24 cellular contexts compared by ENCODE assay signal in the genomic region with DNA sequence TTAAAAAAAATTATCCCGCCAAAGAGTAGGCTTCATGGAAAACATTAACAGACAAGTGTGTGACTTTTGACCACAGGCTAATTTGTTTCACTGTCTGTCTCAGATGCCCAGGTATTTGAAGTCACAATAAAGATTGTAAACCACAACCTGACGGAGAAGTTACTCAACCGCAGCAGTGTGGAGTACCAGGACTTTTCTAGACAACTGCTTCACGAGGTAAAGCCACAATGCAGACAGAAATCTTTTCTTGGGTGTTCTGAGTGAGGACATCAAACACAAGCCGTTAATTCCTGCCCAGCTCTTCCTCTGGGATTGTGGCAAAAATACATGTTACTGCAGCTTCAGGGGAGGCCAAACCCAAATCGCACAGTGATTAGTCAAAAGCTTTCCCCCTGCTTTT. TPM values are rescaled to one million over a fixed set of nuclear protein-coding genes. Genes with fewer than 3 reads are reported as not detected.
DNase-seq lines count a peak whose midpoint lies in the region; ATAC-seq and TF ChIP-seq lines count a peak whose summit lies in the region.
"Had no signal": no experiment of that assay in that cellular context is flagged by ENCODE, and none has a peak within 500 bp of the region (broad histone marks: within the 10 kb centered on the region; RNA-seq: fewer than 3 reads in every experiment).

No MANE protein-coding gene starts in this region.

- no peak overlapping the region for H3K4me3 Mint-ChIP-seq in activated T-cell treated with anti-CD3 and anti-CD28 coated beads, Interleukin-2, amount 50 U/mL, for 24 hours
- H3K4me3 Mint-ChIP-seq: activated CD4-positive, alpha-beta T cell treated with anti-CD3 and anti-CD28 coated beads for 36 hours; CD4-positive, alpha-beta memory T cell; naive thymus-derived CD8-positive, alpha-beta T cell had no signal

- H3K9me3 ChIP-seq in SU-DHL-6 (ENCODE audit: insufficient read depth, low read length) (no peaks in the 10 kb centered on the region), heart left ventricle (no peaks in the 10 kb centered on the region)
- H3K9me3 ChIP-seq: gastrocnemius medialis, psoas muscle, tibial nerve had no signal

- TF ChIP-seq CTCF in AG10803 (conservative IDR thresholded peaks at IDR 0.05; ENCODE audit: low read length) (no peak), SU-DHL-6 (IDR thresholded peaks at IDR 0.05; ENCODE audit: insufficient read depth, low read length, poor library complexity, severe bottlenecking) (no peak), heart left ventricle (IDR thresholded peaks at IDR 0.05) (no peak)

- H3K27ac ChIP-seq in SU-DHL-6 (ENCODE audit: low read depth, low read length): peak overlapping the region; percentile 55
- no peak overlapping the region for H3K27ac ChIP-seq in heart left ventricle
- H3K27ac ChIP-seq: coronary artery, gastrocnemius medialis, GM23248, psoas muscle, tibial nerve had no signal

- H3K9me3 Mint-ChIP-seq in activated T-cell treated with anti-CD3 and anti-CD28 coated beads, Interleukin-2, amount 50 U/mL, for 24 hours: no peaks in the 10 kb centered on the region
- H3K9me3 Mint-ChIP-seq: CD4-positive, alpha-beta memory T cell; naive thymus-derived CD8-positive, alpha-beta T cell had no signal

- peaks cover 4% of the 10 kb centered on the region for H3K4me1 Mint-ChIP-seq in activated T-cell treated with anti-CD3 and anti-CD28 coated beads, Interleukin-2, amount 50 U/mL, for 24 hours (ENCODE audit: low read depth)
- H3K4me1 Mint-ChIP-seq: CD4-positive, alpha-beta memory T cell had no signal

- no peaks in the 10 kb centered on the region for H3K27me3 Mint-ChIP-seq in activated T-cell treated with anti-CD3 and anti-CD28 coated beads, Interleukin-2, amount 50 U/mL, for 24 hours
- H3K27me3 Mint-ChIP-seq: activated CD4-positive, alpha-beta T cell treated with anti-CD3 and anti-CD28 coated beads for 36 hours; naive thymus-derived CD8-positive, alpha-beta T cell had no signal

- H3K9me2 ChIP-seq in SU-DHL-6 (replicated peaks; ENCODE audit: insufficient read depth, low read length): no peaks in the 10 kb centered on the region

- H3F3A ChIP-seq in SU-DHL-6 (ENCODE audit: insufficient read depth): no peaks in the 10 kb centered on the region

- no peaks in the 10 kb centered on the region for H3K79me2 ChIP-seq in SU-DHL-6 (ENCODE audit: insufficient read depth, low read length)

- ATAC-seq in heart left ventricle: no peak
- no peak for ATAC-seq in sciatic nerve
- ATAC-seq: activated CD4-positive, alpha-beta T cell treated with anti-CD3 and anti-CD28 coated beads for 36 hours; gastrocnemius medialis; naive thymus-derived CD8-positive, alpha-beta T cell; psoas muscle had no signal

- 82 to 87% (median 84%) methylated on average over 6 of the region's 6 CpGs for WGBS in heart left ventricle, 4 donors

- no peaks in the 10 kb centered on the region for H3K36me3 Mint-ChIP-seq in activated T-cell treated with anti-CD3 and anti-CD28 coated beads, Interleukin-2, amount 50 U/mL, for 24 hours (ENCODE audit: low read depth)
- H3K36me3 Mint-ChIP-seq: CD4-positive, alpha-beta memory T cell; naive thymus-derived CD8-positive, alpha-beta T cell had no signal

- H3K36me3 ChIP-seq in SU-DHL-6 (ENCODE audit: low read length): no peaks in the 10 kb centered on the region
- H3K36me3 ChIP-seq in heart left ventricle: no peaks in the 10 kb centered on the region
- H3K36me3 ChIP-seq: gastrocnemius medialis, tibial nerve had no signal

- H3K4me1 ChIP-seq in heart left ventricle: peaks cover 0 to 13% (median under 1%) of the 10 kb centered on the region in 12 donors
- H3K4me1 ChIP-seq: gastrocnemius medialis, psoas muscle had no signal

- no peaks in the 10 kb centered on the region for H4K20me1 ChIP-seq in SU-DHL-6 (ENCODE audit: low read depth, low read length)

- no peak overlapping the region for H2AFZ ChIP-seq in SU-DHL-6 (ENCODE audit: low read depth, low read length, severe bottlenecking)
- H2AFZ ChIP-seq: GM23248 had no signal

- H3K27me3 ChIP-seq in SU-DHL-6 (ENCODE audit: low read length) (no peaks in the 10 kb centered on the region), heart left ventricle (peaks cover 0 to 5% (median 0%) of the 10 kb centered on the region in 9 donors)
- H3K27me3 ChIP-seq: tibial nerve had no signal

- H3K27ac Mint-ChIP-seq in activated T-cell treated with anti-CD3 and anti-CD28 coated beads, Interleukin-2, amount 50 U/mL, for 24 hours: no peak overlapping the region
- H3K27ac Mint-ChIP-seq: activated CD4-positive, alpha-beta T cell treated with anti-CD3 and anti-CD28 coated beads for 36 hours; CD4-positive, alpha-beta memory T cell had no signal

- H3K9ac ChIP-seq in SU-DHL-6 (ENCODE audit: low read length): no peak overlapping the region
- H3K9ac ChIP-seq: GM23248 had no signal

- intact Hi-C loops in heart left ventricle (cut with DNase I) (loop anchor here in 1 of 10 donors (10.0 kb wide), 2 partner anchors 57 to 147 kb away; a partner anchor contains a TSS), sciatic nerve (cut with DNase I) (no loop called here)

- H3K4me2 ChIP-seq in SU-DHL-6 (ENCODE audit: low read depth, low read length, poor library complexity, severe bottlenecking): peak overlapping the region; percentile 39

- DNase-seq in AG10803 (ENCODE audit: low read depth) (peak; percentile 25), HK-2 (ENCODE audit: unreplicated experiment) (peak; percentile 42), left kidney (ENCODE audit: low read depth, low spot score) (peak; percentile 49), heart left ventricle (no peak), sciatic nerve (ENCODE audit: low spot score) (no peak), T-helper 9 cell (no peak)
- no peak for DNase-seq in activated T-cell treated with anti-CD3 and anti-CD28 coated beads, Interleukin-2, amount 50 U/mL, for 24 hours
- DNase-seq: activated CD4-positive, alpha-beta T cell treated with anti-CD3 and anti-CD28 coated beads for 36 hours; activated CD8-positive, alpha-beta memory T cell treated with anti-CD3 and anti-CD28 coated beads, Interleukin-2, amount 50 U/mL, for 48 hours; aorta; CD4-positive, alpha-beta memory T cell; gastrocnemius medialis; naive thymus-derived CD8-positive, alpha-beta T cell; NCI-H1092 treated with DMSO at 0.1 percent for 48 hours; NCI-H2081 treated with DMSO at 0.1 percent for 48 hours; NCI-H524; psoas muscle; stimulated activated naive CD4-positive, alpha-beta T cell had no signal

- no peak for TF ChIP-seq POLR2A in heart left ventricle (IDR thresholded peaks at IDR 0.05)

- no peak overlapping the region for H3K4me3 ChIP-seq in AG10803 (ENCODE audit: low read length)
- H3K4me3 ChIP-seq in SU-DHL-6 (ENCODE audit: insufficient read depth, low read length, poor library complexity, severe bottlenecking): no peak overlapping the region
- no peak overlapping the region for H3K4me3 ChIP-seq in heart left ventricle
- H3K4me3 ChIP-seq: coronary artery, gastrocnemius medialis, GM23248, lung, psoas muscle, tibial nerve had no signal

RNA-seq across cellular contexts. Expression of a gene that starts 30.9 kb away (rescaled TPM):
- total RNA-seq in heart left ventricle (under 1 TPM in 2 of 9 donors, not detected in 7; 0.07 to 0.19 TPM), sciatic nerve (not detected)
- not detected for polyA plus RNA-seq in heart left ventricle
- total RNA-seq: activated CD4-positive, alpha-beta T cell treated with anti-CD3 and anti-CD28 coated beads for 36 hours; GM23248; psoas muscle; SK-MEL-5; tibial nerve had no signal
- polyA plus RNA-seq: aorta, GM23248, psoas muscle had no signal

Comparison
In these comparisons a context has a peak if more than half of its experiments do, and no peak if none do; other contexts are left out.
1. DNase-seq: peak in AG10803 (single experiment), HK-2 (single experiment) and left kidney (single experiment); none in activated T-cell treated with anti-CD3 and anti-CD28 coated beads, Interleukin-2, amount 50 U/mL, for 24 hours (single experiment), heart left ventricle (0 of 5), sciatic nerve (single experiment) and T-helper 9 cell (single experiment).